8 cellular contexts compared by ENCODE assay signal in the genomic region with DNA sequence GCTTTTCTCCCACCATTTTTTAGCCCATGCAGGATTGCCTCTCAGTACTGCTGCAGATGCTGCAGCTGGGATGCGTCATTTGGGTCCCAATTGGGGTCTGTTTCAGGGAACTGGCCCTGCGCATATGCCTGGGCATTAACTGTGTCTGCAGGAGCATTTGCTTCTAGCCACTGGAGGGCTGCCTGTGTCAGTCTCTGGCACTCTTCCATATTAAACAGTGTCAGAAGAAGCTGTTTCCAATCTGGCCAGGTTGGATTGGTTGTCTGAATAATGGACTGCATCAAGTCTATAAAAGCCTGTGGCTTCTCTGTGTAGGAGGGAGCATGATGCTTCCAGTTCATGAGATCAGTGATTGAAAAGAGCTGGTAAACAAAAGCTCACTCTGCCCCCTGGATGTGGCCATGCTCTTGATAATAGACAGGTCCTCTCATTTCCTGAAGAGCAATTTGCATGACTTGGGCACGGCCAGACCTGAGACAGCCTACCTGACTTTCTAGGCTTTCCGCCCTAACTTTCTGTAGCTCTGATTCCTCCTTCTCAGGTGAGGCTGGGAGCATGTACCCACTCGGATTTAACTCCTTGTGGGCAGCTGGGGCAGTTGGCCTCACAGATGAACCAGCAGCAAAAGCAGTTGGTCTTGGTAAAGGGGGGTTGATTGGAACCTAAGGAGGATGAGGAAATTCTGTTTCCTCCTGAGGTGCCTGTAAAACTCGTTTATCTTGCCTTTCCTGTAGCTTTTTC. TPM values are rescaled to one million over a fixed set of nuclear protein-coding genes. Genes with fewer than 3 reads are reported as not detected.
DNase-seq lines count a peak whose midpoint lies in the region; ATAC-seq and TF ChIP-seq lines count a peak whose summit lies in the region.

No MANE protein-coding gene starts in this region.

- H3K4me3 Mint-ChIP-seq in Calu3 (ENCODE audit: low read depth, unreplicated experiment) = peak overlapping the region; percentile 54

- H3K4me3 ChIP-seq in Peyer's patch = peak overlapping the region in 2 of 4 donors; percentile 42 to 49

- intact Hi-C loops in Calu3 (cut with micrococcal nuclease; ENCODE audit: unreplicated experiment) = loop anchor here (1.0 to 10.0 kb wide), 3 partner anchors 51 to 362 kb away; no protein-coding TSS in a partner anchor
- intact Hi-C loops in Right ventricle myocardium inferior (cut with DNase I) = no loop called here

- H3K9me3 ChIP-seq in Peyer's patch = no peaks in the 10 kb centered on the region

- peak overlapping the region; percentile 75 for H3K27ac Mint-ChIP-seq in Calu3 (ENCODE audit: unreplicated experiment)

- TF ChIP-seq CTCF in Calu3 (IDR thresholded peaks at IDR 0.05; ENCODE audit: unreplicated experiment) (peak; percentile 26), Peyer's patch (IDR thresholded peaks at IDR 0.05) (peak in 3 of 6 experiments; percentile 52 to 60 (median 56))

- peak; percentile 17 for ATAC-seq in HG02610 (IDR thresholded peaks at IDR 0.05; ENCODE audit: unreplicated experiment)
- no peak for ATAC-seq in Right ventricle myocardium inferior

- DNase-seq in Calu3 (peak; percentile 54), Peyer's patch (peak in 2 of 3 donors; percentile 61 to 71), kidney tubule cell (ENCODE audit: low spot score) (peak; percentile 62), HEK293T (ENCODE audit: extremely low spot score) (no peak), medulla oblongata (ENCODE audit: extremely low spot score) (no peak), NCI-H446 treated with DMSO at 0.1 percent for 48 hours (lab: John Stamatoyannopoulos, UW) (no peak), Right ventricle myocardium inferior (ENCODE audit: missing footprints) (no peak)

- no peaks in the 10 kb centered on the region for H3K27me3 ChIP-seq in Peyer's patch

- H3K36me3 ChIP-seq in Peyer's patch = no peaks in the 10 kb centered on the region

- H3K9me3 Mint-ChIP-seq in Calu3 (ENCODE audit: low read depth, unreplicated experiment) = no peaks in the 10 kb centered on the region

- CTCF ChIA-PET in Calu3 (lab: Charles Lee) = interaction anchor here (0.6 to 1.5 kb wide), 5 partner anchors 28 to 946 kb away, joined by 3 to 4 read pairs (median 3); no protein-coding TSS in a partner anchor
- CTCF ChIA-PET in HEK293T (lab: Yijun Ruan, JAX) = no interaction called here

- H3K4me1 Mint-ChIP-seq in Calu3 (ENCODE audit: low read depth, unreplicated experiment) = peaks cover 14% of the 10 kb centered on the region

- POLR2A ChIA-PET in HEK293T (lab: Yijun Ruan, JAX) = no interaction called here

- H3K27me3 Mint-ChIP-seq in Calu3 (ENCODE audit: unreplicated experiment) = no peaks in the 10 kb centered on the region

- H3K4me1 ChIP-seq in Peyer's patch = peaks cover 0 to 28% (median 0%) of the 10 kb centered on the region in 4 donors

- H3K27ac ChIP-seq in Peyer's patch = peak overlapping the region in 3 of 4 donors; percentile 64 to 92 (median 87)

- BruUV-seq in Calu3 (replicated peaks; lab: Mats Ljungman, UMichigan) = no TSS peak

- peaks cover 15% of the 10 kb centered on the region for H3K36me3 Mint-ChIP-seq in Calu3 (ENCODE audit: insufficient read depth, unreplicated experiment)

- TF ChIP-seq POLR2A in Peyer's patch (IDR thresholded peaks at IDR 0.05) = peak; percentile 47 to 57

TF ChIP-seq in HEK293T, 16 proteins besides CTCF, POLR2A, EP300 and RAD21:
- TF ChIP-seq FOXM1 (IDR thresholded peaks at IDR 0.05; ENCODE audit: borderline replicate concordance) = no peak
- no peak for TF ChIP-seq LEF1 (IDR thresholded peaks at IDR 0.05; ENCODE audit: borderline replicate concordance)
- no peak for TF ChIP-seq FOXK2 (IDR thresholded peaks at IDR 0.05)
- no peak for TF ChIP-seq TARDBP (IDR thresholded peaks at IDR 0.05)
- no peak for TF ChIP-seq FOXA1 (IDR thresholded peaks at IDR 0.05)
- TF ChIP-seq SUZ12 (IDR thresholded peaks at IDR 0.05) = no peak
- no peak for TF ChIP-seq ELF4 (IDR thresholded peaks at IDR 0.05)

RNA-seq across cellular contexts. Expression of a gene that starts 29.2 kb away (rescaled TPM):
- 1.9 and 2.4 TPM in 2 replicates for total RNA-seq in Calu3 (2022)
- total RNA-seq in Peyer's patch = 10 to 100 TPM in 3 of 4 donors, 1 to 10 TPM in 1; 8.3 to 67.3 (median 44.1) TPM
- not detected for total RNA-seq in Right ventricle myocardium inferior

Comparison
In these comparisons a context has a peak if more than half of its experiments do, and no peak if none do; other contexts are left out.
1. DNase-seq: peak in Calu3 (single experiment), Peyer's patch (2 of 3) and kidney tubule cell (single experiment); none in HEK293T (single experiment), medulla oblongata (single experiment), NCI-H446 treated with DMSO at 0.1 percent for 48 hours (single experiment) and Right ventricle myocardium inferior (single experiment).